22 cellular contexts compared by ENCODE assay signal in genomic region chr9:133712221-133713100, GRCh38. TPM values are rescaled to one million over a fixed set of nuclear protein-coding genes. Genes with fewer than 3 reads are reported as not detected.
DNase-seq lines count a peak whose midpoint lies in the region; ATAC-seq, FAIRE-seq and TF ChIP-seq lines count a peak whose summit lies in the region.
"Had no signal": no experiment of that assay in that cellular context is flagged by ENCODE, and none has a peak within 500 bp of the region (broad histone marks: within the 10 kb centered on the region; RNA-seq: fewer than 3 reads in every experiment).

No MANE protein-coding gene starts in this region.

- TF ChIP-seq CTCF in A549 (IDR thresholded peaks at IDR 0.05) (no peak), DOHH2 (IDR thresholded peaks at IDR 0.05; ENCODE audit: low read depth, low read length, poor library complexity, severe bottlenecking) (no peak), chondrocyte (IDR thresholded peaks at IDR 0.05) (no peak), osteoblast (IDR thresholded peaks at IDR 0.05; ENCODE audit: extremely low read depth, low read depth, low read length) (no peak), natural killer cell (IDR thresholded peaks at IDR 0.05) (no peak)

- POLR2A ChIA-PET in A549 (lab: Yijun Ruan, JAX) = no interaction called here

- no peak for FAIRE-seq in A549 (lab: Jason Lieb, UNC)
- FAIRE-seq: GM12892 had no signal

- H3K4me1 Mint-ChIP-seq in chondrocyte (ENCODE audit: low read depth) = peaks cover 44% of the 10 kb centered on the region
- H3K4me1 Mint-ChIP-seq in natural killer cell = no peaks in the 10 kb centered on the region

- no peak overlapping the region for H3K27ac ChIP-seq in A549
- no peak overlapping the region for H3K27ac ChIP-seq in DOHH2 (ENCODE audit: low read depth, low read length)
- H3K27ac ChIP-seq in osteoblast (ENCODE audit: low read depth, low read length) = peak overlapping the region; percentile 80
- H3K27ac ChIP-seq: transverse colon had no signal

- H3K27me3 ChIP-seq in DOHH2 (ENCODE audit: control insufficient read depth, low read length) = no peaks in the 10 kb centered on the region
- H3K27me3 ChIP-seq in osteoblast (ENCODE audit: insufficient read depth, low read length) = no peaks in the 10 kb centered on the region
- H3K27me3 ChIP-seq: hepatocyte had no signal

- H3F3A ChIP-seq in DOHH2 (ENCODE audit: control insufficient read depth, insufficient read depth) = peaks cover 8% of the 10 kb centered on the region

- no peak overlapping the region for H3K4me3 Mint-ChIP-seq in chondrocyte (ENCODE audit: unreplicated experiment)
- H3K4me3 Mint-ChIP-seq in natural killer cell = no peak overlapping the region
- H3K4me3 Mint-ChIP-seq: nephron progenitor cell; stimulated activated naive CD8-positive, alpha-beta T cell treated with anti-CD3 and anti-CD28 coated beads, Interleukin-15, Interleukin-2, amounts not matched to agents 100 ng/mL and 50 ng/mL, for 24 hours; T-helper 2 cell treated with Interferon-gamma antibody and Interleukin-4, amounts not matched to agents 5 μg/mL and 100 μg/mL, for 36 hours had no signal

- no peaks in the 10 kb centered on the region for H3K36me3 Mint-ChIP-seq in chondrocyte (ENCODE audit: low read depth)
- no peaks in the 10 kb centered on the region for H3K36me3 Mint-ChIP-seq in natural killer cell

- no peak for TF ChIP-seq POLR2A in A549 (IDR thresholded peaks at IDR 0.05; ENCODE audit: low read length)

- no peaks in the 10 kb centered on the region for H3K36me3 ChIP-seq in DOHH2 (ENCODE audit: control insufficient read depth, low read length)
- H3K36me3 ChIP-seq in osteoblast (ENCODE audit: insufficient read depth, low read length) = no peaks in the 10 kb centered on the region
- H3K36me3 ChIP-seq: transverse colon had no signal

- H3K79me2 ChIP-seq in DOHH2 (ENCODE audit: control insufficient read depth, low read length) = no peaks in the 10 kb centered on the region
- H3K79me2 ChIP-seq in osteoblast (ENCODE audit: insufficient read depth, low read length) = no peaks in the 10 kb centered on the region
- H3K79me2 ChIP-seq: hepatocyte had no signal

- CTCF ChIA-PET in A549 (lab: Yijun Ruan, JAX) = interaction anchor here (0.8 to 1.5 kb wide), 4 partner anchors 11 to 179 kb away, joined by 3 to 6 read pairs (median 4); no protein-coding TSS in a partner anchor

- H3K4me1 ChIP-seq in A549 (no peaks in the 10 kb centered on the region), DOHH2 (ENCODE audit: control insufficient read depth, low read length) (peaks cover 74% of the 10 kb centered on the region), osteoblast (ENCODE audit: insufficient read depth, low read length) (peaks cover 41% of the 10 kb centered on the region)
- H3K4me1 ChIP-seq: transverse colon had no signal

- H4K20me1 ChIP-seq in DOHH2 (ENCODE audit: control insufficient read depth, insufficient read depth, low read depth, low read length) (no peaks in the 10 kb centered on the region), osteoblast (ENCODE audit: insufficient read depth, low read length) (no peaks in the 10 kb centered on the region)

- ATAC-seq in A549 (no peak), HG03442 (IDR thresholded peaks at IDR 0.05; ENCODE audit: unreplicated experiment) (no peak), natural killer cell (no peak)
- ATAC-seq: activated CD4-positive, CD25-positive, alpha-beta regulatory T cell treated with anti-CD3 and anti-CD28 coated beads, Interleukin-2, amount 50 U/mL, for 24 hours had no signal

- no peaks in the 10 kb centered on the region for H3K27me3 Mint-ChIP-seq in chondrocyte (ENCODE audit: low read depth)
- H3K27me3 Mint-ChIP-seq in natural killer cell (ENCODE audit: low read depth in 2 of 2) = no peaks in the 10 kb centered on the region
- H3K27me3 Mint-ChIP-seq: stimulated activated naive CD8-positive, alpha-beta T cell treated with anti-CD3 and anti-CD28 coated beads, Interleukin-15, Interleukin-2, amounts not matched to agents 100 ng/mL and 50 ng/mL, for 24 hours had no signal

- no peak overlapping the region for H2AFZ ChIP-seq in osteoblast (ENCODE audit: low read length)
- H2AFZ ChIP-seq: hepatocyte had no signal

- H3K27ac Mint-ChIP-seq in chondrocyte (ENCODE audit: unreplicated experiment) (peak overlapping the region; percentile 86), natural killer cell (no peak overlapping the region)
- H3K27ac Mint-ChIP-seq: nephron progenitor cell; stimulated activated naive CD8-positive, alpha-beta T cell treated with anti-CD3 and anti-CD28 coated beads, Interleukin-15, Interleukin-2, amounts not matched to agents 100 ng/mL and 50 ng/mL, for 24 hours; T-helper 2 cell treated with Interferon-gamma antibody and Interleukin-4, amounts not matched to agents 5 μg/mL and 100 μg/mL, for 36 hours had no signal

- no peak for TF ChIP-seq RAD21 in A549 (conservative IDR thresholded peaks at IDR 0.05 in 1 of 2, IDR thresholded peaks at IDR 0.05 in 1 of 2)

- no peak overlapping the region for H3K4me2 ChIP-seq in A549
- peak overlapping the region; percentile 38; the same call in 1 of the 2 replicates for H3K4me2 ChIP-seq in DOHH2 (ENCODE audit: low read length)
- H3K4me2 ChIP-seq in osteoblast (ENCODE audit: insufficient read depth, low read length) = no peak overlapping the region
- H3K4me2 ChIP-seq: hepatocyte had no signal

- H3K9me2 ChIP-seq in DOHH2 (replicated peaks; ENCODE audit: control insufficient read depth, low read length) = no peaks in the 10 kb centered on the region

- H3K9me3 ChIP-seq in A549 (no peaks in the 10 kb centered on the region), DOHH2 (ENCODE audit: control insufficient read depth, insufficient read depth, low read length) (no peaks in the 10 kb centered on the region), osteoblast (ENCODE audit: low read depth, low read length) (no peaks in the 10 kb centered on the region)
- H3K9me3 ChIP-seq: transverse colon had no signal

- intact Hi-C loops in natural killer cell (cut with micrococcal nuclease) = no loop called here

- no peak overlapping the region for H3K4me3 ChIP-seq in A549
- H3K4me3 ChIP-seq in DOHH2 (ENCODE audit: low read length) = no peak overlapping the region
- H3K4me3 ChIP-seq in osteoblast (ENCODE audit: insufficient read depth, low read length) = no peak overlapping the region
- H3K4me3 ChIP-seq: hepatocyte, transverse colon had no signal

- DNase-seq in A549 (ENCODE audit: low read depth in 1 of 2, low spot score in 1 of 2) (no peak), chondrocyte (ENCODE audit: low spot score) (peak; percentile 87), osteoblast (ENCODE audit: insufficient read length, low spot score, missing footprints) (no peak), natural killer cell (no peak), ACHN (no peak)
- no peak for DNase-seq in stimulated activated CD4-positive, alpha-beta T cell treated with anti-CD3 and anti-CD28 coated beads, Interleukin-15, amount 100 ng/mL, for 24 hours
- DNase-seq: activated effector memory CD4-positive, alpha-beta T cell treated with Interleukin-2 at 50 U/mL for 16 hours; islet precursor cell; Karpas-422; NCI-H1092; NCI-H2107; NCI-H526 treated with DMSO at 0.1 percent for 48 hours; SIG-M5; transverse colon had no signal

- H3K9me3 Mint-ChIP-seq in chondrocyte (ENCODE audit: low read depth) = no peaks in the 10 kb centered on the region
- no peaks in the 10 kb centered on the region for H3K9me3 Mint-ChIP-seq in natural killer cell
- H3K9me3 Mint-ChIP-seq: nephron progenitor cell; stimulated activated naive CD8-positive, alpha-beta T cell treated with anti-CD3 and anti-CD28 coated beads, Interleukin-15, Interleukin-2, amounts not matched to agents 100 ng/mL and 50 ng/mL, for 24 hours; T-helper 2 cell treated with Interferon-gamma antibody and Interleukin-4, amounts not matched to agents 5 μg/mL and 100 μg/mL, for 36 hours had no signal

- TF ChIP-seq EP300 in A549 (IDR thresholded peaks at IDR 0.05) = no peak

- WGBS in A549 (ENCODE audit: missing lambda C conversion rate) = 79% methylated on average over 10 of the region's 22 CpGs

- in situ Hi-C loops in ACHN (cut with HindIII; ENCODE audit: low pct_ligation_motif_present, low pct_unique_long_range_greater_than_20kb, low sequenced_read_pairs) = no loop called here

TF ChIP-seq in A549, 52 proteins besides CTCF, POLR2A, EP300 and RAD21:
- TF ChIP-seq JUNB (IDR thresholded peaks at IDR 0.05) (no peak), E2F6 (IDR thresholded peaks at IDR 0.05; ENCODE audit: borderline replicate concordance, low read depth) (no peak), ZFP36 (IDR thresholded peaks at IDR 0.05; ENCODE audit: borderline replicate concordance, partially characterized antibody) (peak; percentile 42)
- TF ChIP-seq, protein P1, sequence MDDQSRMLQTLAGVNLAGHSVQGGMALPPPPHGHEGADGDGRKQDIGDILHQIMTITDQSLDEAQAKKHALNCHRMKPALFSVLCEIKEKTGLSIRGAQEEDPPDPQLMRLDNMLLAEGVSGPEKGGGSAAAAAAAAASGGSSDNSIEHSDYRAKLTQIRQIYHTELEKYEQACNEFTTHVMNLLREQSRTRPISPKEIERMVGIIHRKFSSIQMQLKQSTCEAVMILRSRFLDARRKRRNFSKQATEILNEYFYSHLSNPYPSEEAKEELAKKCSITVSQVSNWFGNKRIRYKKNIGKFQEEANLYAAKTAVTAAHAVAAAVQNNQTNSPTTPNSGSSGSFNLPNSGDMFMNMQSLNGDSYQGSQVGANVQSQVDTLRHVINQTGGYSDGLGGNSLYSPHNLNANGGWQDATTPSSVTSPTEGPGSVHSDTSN (IDR thresholded peaks at IDR 0.05) = no peak

RNA-seq across cellular contexts. Expression of gene SARDH, which starts 25.7 kb away (rescaled TPM):
- polyA plus RNA-seq in A549 (2011; rRNA removed) (0.08 and 0.09 TPM in 2 replicates), A549 (2017; fragmentation: RNase III; extraction: RNeasy Plus Mini Kit Qiagen cat#74134 plus additional on column Dnase treatment) (0.05 TPM in 1 of 3 replicates, not detected in the others)
- 0.07 and 0.12 TPM in 2 replicates for polyA plus RNA-seq in A549 (2012; cell fraction: cytosol; rRNA removed)
- 0.12 and 0.19 TPM in 2 replicates for polyA plus RNA-seq in A549 (2012; cell fraction: nucleus; rRNA removed)
- 0.08 and 0.10 TPM in 2 replicates for polyA minus RNA-seq in A549 (2011; rRNA and poly(A)+ RNA removed)
- total RNA-seq in chondrocyte (0.74 to 1.2 TPM in 2 of 3 replicates, not detected in the other), osteoblast (5.4 and 10.9 TPM in 2 replicates), natural killer cell (1 to 10 TPM; 2.2 to 6.8 (median 4.1) TPM)
